21 cellular contexts compared by ENCODE assay signal in the genomic region with DNA sequence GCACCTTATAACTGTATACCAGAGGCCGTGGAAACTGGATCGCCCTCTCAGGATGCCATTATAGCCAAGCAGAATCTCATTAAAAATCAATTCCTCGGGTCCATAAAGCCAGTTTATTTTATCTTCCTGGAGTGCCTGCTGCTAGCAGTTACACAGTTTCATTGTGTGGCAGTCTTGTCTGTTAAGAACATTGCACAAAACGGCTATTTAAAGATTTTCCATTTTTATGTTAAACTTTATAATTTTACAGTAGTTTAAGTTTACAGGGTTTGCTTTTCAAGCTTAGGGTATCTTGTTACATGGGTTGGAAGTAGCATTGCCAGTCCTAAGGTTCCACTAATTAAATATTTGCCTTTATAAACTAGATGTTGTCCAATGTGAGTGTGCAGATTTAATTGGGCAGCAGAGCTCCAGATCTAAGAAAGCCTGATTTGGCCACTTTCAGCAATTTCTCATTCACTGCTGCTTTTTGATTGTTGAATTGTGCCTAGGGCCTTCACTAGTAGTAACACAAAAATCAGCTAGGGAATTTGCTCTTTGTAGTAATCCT.
"Had no signal": no experiment of that assay in that cellular context is flagged by ENCODE, and none has a peak within 500 bp of the region (broad histone marks: within the 10 kb centered on the region; RNA-seq: fewer than 3 reads in every experiment).

No MANE protein-coding gene starts in this region.

- DNase-seq: activated CD4-positive, alpha-beta T cell treated with anti-CD3 and anti-CD28 coated beads for 1 hour; activated CD4-positive, alpha-beta T cell treated with anti-CD3 and anti-CD28 coated beads, Interleukin-2, amount 50 U/mL, for 1 hour; activated CD8-positive, alpha-beta T cell treated with anti-CD3 and anti-CD28 coated beads, Interleukin-2, amount 10 ng/mL, durations not matched to agents 7 days and 5 days; brain microvascular endothelial cell; caudate nucleus; effector CD4-positive, alpha-beta T cell; erythroblast; immature natural killer cell; left lung; naive thymus-derived CD8-positive, alpha-beta T cell; psoas muscle; stimulated activated CD4-positive, alpha-beta T cell treated with anti-CD3 and anti-CD28 coated beads, Interleukin-12 subunit alpha, Interleukin-12 subunit beta, amount 100 ng/mL, for 4 hours; substantia nigra had no signal

- H3K4me3 Mint-ChIP-seq: activated CD8-positive, alpha-beta T cell treated with anti-CD3 and anti-CD28 coated beads, Interleukin-2, amount 10 ng/mL, durations not matched to agents 7 days and 5 days; activated T-helper 17 cell treated with anti-CD3 and anti-CD28 coated beads, Interleukin-2, amount 50 U/mL, for 72 hours; dendritic cell treated with granulocyte-macrophage colony-stimulating factor and Interleukin-4, amounts not matched to agents 40 ng/mL and 50 ng/mL, for 4 days; immature natural killer cell; mesothelial cell of epicardium; stimulated activated naive CD8-positive, alpha-beta T cell treated with anti-CD3 and anti-CD28 coated beads, Interleukin-15, Interleukin-2, amounts not matched to agents 100 ng/mL and 50 ng/mL, for 24 hours had no signal

- ATAC-seq: activated CD8-positive, alpha-beta T cell treated with anti-CD3 and anti-CD28 coated beads, Interleukin-2, amount 10 ng/mL, durations not matched to agents 7 days and 5 days; activated naive CD4-positive, alpha-beta T cell treated with anti-CD3 and anti-CD28 coated beads, Interleukin-2, amount 50 U/mL, for 72 hours; activated T-helper 17 cell treated with anti-CD3 and anti-CD28 coated beads, Interleukin-2, amount 50 U/mL, for 72 hours; left lung; naive thymus-derived CD8-positive, alpha-beta T cell; psoas muscle had no signal

- H3K27ac Mint-ChIP-seq: activated CD8-positive, alpha-beta T cell treated with anti-CD3 and anti-CD28 coated beads, Interleukin-2, amount 10 ng/mL, durations not matched to agents 7 days and 5 days; activated naive CD4-positive, alpha-beta T cell treated with anti-CD3 and anti-CD28 coated beads, Interleukin-2, amount 50 U/mL, for 72 hours; activated T-helper 17 cell treated with anti-CD3 and anti-CD28 coated beads, Interleukin-2, amount 50 U/mL, for 72 hours; dendritic cell treated with granulocyte-macrophage colony-stimulating factor and Interleukin-4, amounts not matched to agents 40 ng/mL and 50 ng/mL, for 4 days; immature natural killer cell; mesothelial cell of epicardium; naive thymus-derived CD8-positive, alpha-beta T cell; stimulated activated naive CD8-positive, alpha-beta T cell treated with anti-CD3 and anti-CD28 coated beads, Interleukin-15, Interleukin-2, amounts not matched to agents 100 ng/mL and 50 ng/mL, for 24 hours had no signal

- H3K9me3 Mint-ChIP-seq: activated naive CD4-positive, alpha-beta T cell treated with anti-CD3 and anti-CD28 coated beads, Interleukin-2, amount 50 U/mL, for 72 hours; activated T-helper 17 cell treated with anti-CD3 and anti-CD28 coated beads, Interleukin-2, amount 50 U/mL, for 72 hours; dendritic cell treated with granulocyte-macrophage colony-stimulating factor and Interleukin-4, amounts not matched to agents 40 ng/mL and 50 ng/mL, for 4 days; immature natural killer cell; mesothelial cell of epicardium; naive thymus-derived CD8-positive, alpha-beta T cell; stimulated activated naive CD8-positive, alpha-beta T cell treated with anti-CD3 and anti-CD28 coated beads, Interleukin-15, Interleukin-2, amounts not matched to agents 100 ng/mL and 50 ng/mL, for 24 hours had no signal

- H3K4me3 ChIP-seq: ascending aorta, left lung, psoas muscle, right atrium auricular region, tibial nerve had no signal

- H3K4me1 Mint-ChIP-seq: activated T-helper 17 cell treated with anti-CD3 and anti-CD28 coated beads, Interleukin-2, amount 50 U/mL, for 72 hours; immature natural killer cell; naive thymus-derived CD8-positive, alpha-beta T cell had no signal

- H3K36me3 Mint-ChIP-seq: activated naive CD4-positive, alpha-beta T cell treated with anti-CD3 and anti-CD28 coated beads, Interleukin-2, amount 50 U/mL, for 72 hours; immature natural killer cell; mesothelial cell of epicardium; naive thymus-derived CD8-positive, alpha-beta T cell had no signal
